ENCODE assay signal across 14 cellular contexts in the genomic region with DNA sequence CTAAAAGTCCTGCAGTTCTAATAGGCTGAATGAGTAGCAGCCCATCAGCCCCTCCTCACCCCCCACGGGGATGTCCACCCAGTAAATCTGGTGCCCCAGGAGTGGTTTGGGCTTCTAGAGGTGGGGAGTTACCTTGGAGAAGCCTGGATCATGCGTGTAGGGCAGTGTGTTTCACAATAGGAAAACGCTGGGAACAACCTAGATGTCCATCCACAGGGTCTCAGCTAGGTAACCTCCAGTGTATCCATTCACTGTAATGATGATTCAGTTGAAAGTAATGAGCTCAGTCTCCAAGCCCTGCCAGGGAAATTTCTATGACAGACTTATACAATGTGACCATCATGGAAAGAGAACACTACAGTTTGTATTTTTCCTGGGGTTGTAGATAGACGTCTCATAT. TPM values are rescaled to one million over a fixed set of nuclear protein-coding genes. Genes with fewer than 3 reads are reported as not detected.
DNase-seq lines count a peak whose midpoint lies in the region; ATAC-seq, FAIRE-seq and TF ChIP-seq lines count a peak whose summit lies in the region.
"Had no signal": no experiment of that assay in that cellular context is flagged by ENCODE, and none has a peak within 500 bp of the region (broad histone marks: within the 10 kb centered on the region; RNA-seq: fewer than 3 reads in every experiment).

No MANE protein-coding gene starts in this region.

- no peak for FAIRE-seq in A549 (lab: Jason Lieb, UNC)

- H3K79me2 ChIP-seq in GM23248 (ENCODE audit: insufficient read depth), result no peaks in the 10 kb centered on the region

- H3K4me1 ChIP-seq in A549, result peaks cover 19% of the 10 kb centered on the region
- peaks cover 19% of the 10 kb centered on the region for H3K4me1 ChIP-seq in GM23248 (ENCODE audit: insufficient read depth)

- H2AFZ ChIP-seq in GM23248, result no peak overlapping the region

- peak; percentile 37 to 45 for ATAC-seq in A549
- no peak for ATAC-seq in GM18861 (IDR thresholded peaks at IDR 0.05; ENCODE audit: unreplicated experiment)

- DNase-seq in A549 (ENCODE audit: low read depth in 1 of 2, low spot score in 1 of 2), result peak in 1 of 2 experiments; percentile 33
- DNase-seq in GM23248, result peak; percentile 76
- peak; percentile 43 for DNase-seq in astrocyte of the spinal cord (ENCODE audit: low read depth, low spot score)
- DNase-seq in kidney epithelial cell (ENCODE audit: low read depth), result peak; percentile 34
- no peak for DNase-seq in RPMI8226
- DNase-seq in NOMO-1 treated with dmso at 0.1 percent for 144 hours (lab: John Stamatoyannopoulos, UW; ENCODE audit: unreplicated experiment), result no peak
- DNase-seq in HT-29 (ENCODE audit: low spot score), result no peak
- DNase-seq: activated CD8-positive, alpha-beta memory T cell treated with anti-CD3 and anti-CD28 coated beads for 24 hours; NCI-H2227 treated with DMSO at 0.1 percent for 48 hours; stimulated activated CD4-positive, alpha-beta T cell treated with anti-CD3 and anti-CD28 coated beads, Interleukin-4, amount 100 ng/mL, for 4 hours had no signal

- no peaks in the 10 kb centered on the region for H3K9me2 ChIP-seq in GM23248 (ENCODE audit: insufficient read depth)

- H3K27me3 ChIP-seq in GM23248 (replicated peaks; ENCODE audit: insufficient read depth) (no peaks in the 10 kb centered on the region), kidney epithelial cell (ENCODE audit: control insufficient read depth, insufficient read depth, low read length) (no peaks in the 10 kb centered on the region)
- H3K27me3 ChIP-seq: ascending aorta had no signal

- in situ Hi-C loops in GM23248 (cut with MboI) (loop anchor here (10.0 kb wide), 1 partner anchor 285 kb away; the partner anchor contains the start of gene IRGM), astrocyte of the spinal cord (cut with HindIII; ENCODE audit: low sequenced_read_pairs) (no loop called here)

- CTCF ChIA-PET in A549 (lab: Yijun Ruan, JAX), result interaction anchor here (0.6 to 11.7 kb wide), 38 partner anchors 11 to 559 kb away, joined by 3 to 180 read pairs (median 7); partner anchors contain the start of genes IRGM, MYOZ3, RBM22 and RPS14

- peaks cover 42% of the 10 kb centered on the region for H3F3A ChIP-seq in GM23248 (ENCODE audit: insufficient read depth)

- no peaks in the 10 kb centered on the region for H4K20me1 ChIP-seq in GM23248 (ENCODE audit: insufficient read depth)

- TF ChIP-seq CTCF in A549 (IDR thresholded peaks at IDR 0.05) (no peak), astrocyte of the spinal cord (IDR thresholded peaks at IDR 0.05; ENCODE audit: low read depth, low read length) (no peak), kidney epithelial cell (IDR thresholded peaks at IDR 0.05; ENCODE audit: insufficient read depth, low read length, poor library complexity, severe bottlenecking) (no peak)

- TF ChIP-seq EP300 in A549 (IDR thresholded peaks at IDR 0.05), result no peak

- H3K4me3 ChIP-seq in A549 (no peak overlapping the region), GM23248 (no peak overlapping the region), astrocyte of the spinal cord (ENCODE audit: low read depth, low read length) (no peak overlapping the region), kidney epithelial cell (ENCODE audit: low read depth, low read length) (no peak overlapping the region)
- H3K4me3 ChIP-seq: ascending aorta, SK-N-MC had no signal

- POLR2A ChIA-PET in A549 (lab: Yijun Ruan, JAX), result interaction anchor here (0.6 kb wide), 1 partner anchor 15 kb away, joined by 3 read pairs; no protein-coding TSS in a partner anchor

- peaks cover 12% of the 10 kb centered on the region for H3K9me3 ChIP-seq in A549
- H3K9me3 ChIP-seq in GM23248 (ENCODE audit: low read depth), result no peaks in the 10 kb centered on the region
- H3K9me3 ChIP-seq: ascending aorta had no signal

- no peak for TF ChIP-seq RAD21 in A549 (conservative IDR thresholded peaks at IDR 0.05 in 1 of 2, IDR thresholded peaks at IDR 0.05 in 1 of 2)

- peak overlapping the region; percentile 66 to 80; a peak in 4 of 6 replicates for H3K27ac ChIP-seq in A549
- H3K27ac ChIP-seq in GM23248, result peak overlapping the region; percentile 44
- H3K27ac ChIP-seq: SK-N-MC, WERI-Rb-1 had no signal

- H3K4me2 ChIP-seq in A549, result no peak overlapping the region; the same call in 2 of the 3 replicates
- H3K4me2 ChIP-seq in GM23248 (ENCODE audit: unreplicated experiment), result no peak overlapping the region

- H3K36me3 ChIP-seq in GM23248 (ENCODE audit: low read depth) (peaks cover 18% of the 10 kb centered on the region), kidney epithelial cell (ENCODE audit: control insufficient read depth, insufficient read depth, low read length) (peaks cover 1% of the 10 kb centered on the region)

- TF ChIP-seq POLR2A in A549 (IDR thresholded peaks at IDR 0.05; ENCODE audit: low read length), result no peak

- H3K9ac ChIP-seq in GM23248, result peak overlapping the region; percentile 34

- WGBS in A549 (ENCODE audit: missing lambda C conversion rate), result 35% methylated on average over 4 of the region's 4 CpGs
- WGBS in GM23248 (ENCODE audit: low coverage in 1 of 2, low lambda C conversion rate in 2 of 2, missing lambda C conversion rate in 2 of 2), 2 experiments, result 35 to 41% methylated on average over 4 of the region's 4 CpGs

TF ChIP-seq in A549, 52 proteins besides CTCF, POLR2A, EP300 and RAD21:
- TF ChIP-seq FOXS1 (CRISPR knock-in tag; IDR thresholded peaks at IDR 0.05) (no peak), MAFK (IDR thresholded peaks at IDR 0.05; ENCODE audit: partially characterized antibody) (no peak), EHF (CRISPR knock-in tag; IDR thresholded peaks at IDR 0.05) (no peak), SREBF2 (IDR thresholded peaks at IDR 0.05) (no peak), PBX3 (IDR thresholded peaks at IDR 0.05) (no peak), EHMT2 (IDR thresholded peaks at IDR 0.05; ENCODE audit: low read depth) (no peak), KDM5A (IDR thresholded peaks at IDR 0.05) (no peak)
- TF ChIP-seq, protein P1, sequence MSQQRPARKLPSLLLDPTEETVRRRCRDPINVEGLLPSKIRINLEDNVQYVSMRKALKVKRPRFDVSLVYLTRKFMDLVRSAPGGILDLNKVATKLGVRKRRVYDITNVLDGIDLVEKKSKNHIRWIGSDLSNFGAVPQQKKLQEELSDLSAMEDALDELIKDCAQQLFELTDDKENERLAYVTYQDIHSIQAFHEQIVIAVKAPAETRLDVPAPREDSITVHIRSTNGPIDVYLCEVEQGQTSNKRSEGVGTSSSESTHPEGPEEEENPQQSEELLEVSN (IDR thresholded peaks at IDR 0.05; ENCODE audit: borderline replicate concordance, low read depth), result no peak
- TF ChIP-seq, protein P2, sequence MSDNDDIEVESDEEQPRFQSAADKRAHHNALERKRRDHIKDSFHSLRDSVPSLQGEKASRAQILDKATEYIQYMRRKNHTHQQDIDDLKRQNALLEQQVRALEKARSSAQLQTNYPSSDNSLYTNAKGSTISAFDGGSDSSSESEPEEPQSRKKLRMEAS (IDR thresholded peaks at IDR 0.05), result no peak
TF ChIP-seq in A549: peak in this region for 0.

RNA-seq across cellular contexts. Expression of gene NDST1, which starts 51.8 kb away (rescaled TPM):
- polyA plus RNA-seq in A549 (2011; rRNA removed) (24.4 and 27.7 TPM in 2 replicates), A549 (2017; fragmentation: RNase III; extraction: RNeasy Plus Mini Kit Qiagen cat#74134 plus additional on column Dnase treatment) (50.8 to 59.7 TPM (median 55.8 TPM) in 3 replicates), GM23248 (2016; fragmentation: Nextera tagmentation; extraction: Ambion mirVana) (39.1 and 41.3 TPM in 2 replicates)
- 28.2 and 45.6 TPM in 2 replicates for polyA plus RNA-seq in A549 (2012; cell fraction: cytosol; rRNA removed)
- 70.2 and 91.2 TPM in 2 replicates for polyA plus RNA-seq in A549 (2012; cell fraction: nucleus; rRNA removed)
- 37.2 and 50.7 TPM in 2 replicates for polyA minus RNA-seq in A549 (2011; rRNA and poly(A)+ RNA removed)
- total RNA-seq in GM23248 (2014; rRNA removed; shearing (Covaris generic)), result 129 and 159 TPM in 2 replicates
- total RNA-seq in kidney epithelial cell, result 155 and 192 TPM in 2 replicates
- total RNA-seq in HT-29 (2014; rRNA removed; shearing (Covaris generic)), result 6.9 and 11.0 TPM in 2 replicates

Comparison
In these comparisons a context has a peak if more than half of its experiments do, and no peak if none do; other contexts are left out.
1. DNase-seq: peak in GM23248 (single experiment), astrocyte of the spinal cord (single experiment) and kidney epithelial cell (single experiment); none in RPMI8226 (single experiment), NOMO-1 treated with dmso at 0.1 percent for 144 hours (single experiment) and HT-29 (single experiment).
2. RNA of gene NDST1, which starts 51.8 kb away (total RNA-seq): 155 to 192 TPM in kidney epithelial cell and 129 to 159 TPM in GM23248; 6.9 to 11.0 TPM in HT-29; every median in the first group is over 10 times any median in the second.